In genomic region chr2:161427413-161428239, GRCh38 we compare ENCODE assay signal across 9 cellular contexts. TPM values are rescaled to one million over a fixed set of nuclear protein-coding genes. Genes with fewer than 3 reads are reported as not detected.
A peak's percentile ranks its signal among the peaks of the same experiment; 100 is the strongest.
DNase-seq lines count a peak whose midpoint lies in the region; ATAC-seq and TF ChIP-seq lines count a peak whose summit lies in the region.
"Had no signal": no experiment of that assay in that cellular context is flagged by ENCODE, and none has a peak within 500 bp of the region (broad histone marks: within the 10 kb centered on the region; RNA-seq: fewer than 3 reads in every experiment).

No MANE protein-coding gene starts in this region.

- H3K27me3 Mint-ChIP-seq in activated T-cell treated with anti-CD3 and anti-CD28 coated beads, Interleukin-2, amount 50 U/mL, for 72 hours (ENCODE audit: low read depth), result peaks cover 78% of the 10 kb centered on the region

- H3K27me3 ChIP-seq in hepatocyte, result peaks cover 100% of the 10 kb centered on the region

- peak overlapping the region; percentile 80 to 81 for H3K4me3 Mint-ChIP-seq in activated T-cell treated with anti-CD3 and anti-CD28 coated beads, Interleukin-2, amount 50 U/mL, for 72 hours

- H3K4me1 Mint-ChIP-seq in activated T-cell treated with anti-CD3 and anti-CD28 coated beads, Interleukin-2, amount 50 U/mL, for 72 hours (ENCODE audit: low read depth), result peaks cover 29% of the 10 kb centered on the region

- ATAC-seq in GM18868 (IDR thresholded peaks at IDR 0.05; ENCODE audit: unreplicated experiment) (peak; percentile 48), GM21528 (IDR thresholded peaks at IDR 0.05; ENCODE audit: low FRiP score, unreplicated experiment) (no peak), GM19467 (IDR thresholded peaks at IDR 0.05; ENCODE audit: unreplicated experiment) (no peak)
- ATAC-seq in activated T-cell treated with anti-CD3 and anti-CD28 coated beads, Interleukin-2, amount 50 U/mL, for 72 hours (replicated peaks in 1 of 2), result peak; percentile 23 to 30

- no peak overlapping the region for H3K27ac ChIP-seq in hepatocyte

- DNase-seq in activated T-cell treated with anti-CD3 and anti-CD28 coated beads, Interleukin-2, amount 50 U/mL, for 72 hours, result peak in 1 of 2 donors; percentile 3
- DNase-seq in hepatocyte (ENCODE audit: low spot score) (no peak), retinal pigment epithelial cell (ENCODE audit: low read depth) (no peak), NCI-H2171 (lab: John Stamatoyannopoulos, UW) (no peak)
- no peak for DNase-seq in stimulated activated CD4-positive, alpha-beta T cell treated with anti-CD3 and anti-CD28 coated beads, Interleukin-1b, Interleukin-23, amount 100 ng/mL, for 48 hours
- DNase-seq: NCI-H1417 had no signal

- H3K36me3 Mint-ChIP-seq in activated T-cell treated with anti-CD3 and anti-CD28 coated beads, Interleukin-2, amount 50 U/mL, for 72 hours (ENCODE audit: insufficient read depth in 2 of 2), result peaks cover 4 to 11% of the 10 kb centered on the region in 2 donors

- no peaks in the 10 kb centered on the region for H3K36me3 ChIP-seq in hepatocyte (replicated peaks; ENCODE audit: insufficient read depth, low read depth)

- no peaks in the 10 kb centered on the region for H3K9me3 ChIP-seq in hepatocyte (ENCODE audit: low read depth)

- H3K4me3 ChIP-seq in hepatocyte (peak overlapping the region; percentile 42), retinal pigment epithelial cell (ENCODE audit: low read length) (peak overlapping the region; percentile 5)

- H4K20me1 ChIP-seq in hepatocyte (ENCODE audit: insufficient read depth, poor library complexity, severe bottlenecking), result no peaks in the 10 kb centered on the region

- no peaks in the 10 kb centered on the region for H3K79me2 ChIP-seq in hepatocyte

- WGBS in hepatocyte (ENCODE audit: low lambda C conversion rate, missing lambda C conversion rate), result 11% methylated on average over 55 of the region's 59 CpGs

- H3K9me2 ChIP-seq in hepatocyte (replicated peaks; ENCODE audit: insufficient read depth), result no peaks in the 10 kb centered on the region

- no peak for TF ChIP-seq CTCF in hepatocyte (IDR thresholded peaks at IDR 0.05; ENCODE audit: poor library complexity)
- TF ChIP-seq CTCF in retinal pigment epithelial cell (conservative IDR thresholded peaks at IDR 0.05; ENCODE audit: low read depth, low read length), result no peak

- H2AFZ ChIP-seq in hepatocyte, result peak overlapping the region; percentile 32

- peak overlapping the region; percentile 88 for H3K4me2 ChIP-seq in hepatocyte

- H3K4me1 ChIP-seq in hepatocyte (ENCODE audit: insufficient read depth), result peaks cover 19% of the 10 kb centered on the region

- peak overlapping the region; percentile 79 for H3K27ac Mint-ChIP-seq in activated T-cell treated with anti-CD3 and anti-CD28 coated beads, Interleukin-2, amount 50 U/mL, for 72 hours

- no peaks in the 10 kb centered on the region for H3K9me3 Mint-ChIP-seq in activated T-cell treated with anti-CD3 and anti-CD28 coated beads, Interleukin-2, amount 50 U/mL, for 72 hours

RNA-seq across cellular contexts. Expression of gene TBR1, which starts 11.5 kb away (rescaled TPM):
- total RNA-seq in activated T-cell treated with anti-CD3 and anti-CD28 coated beads, Interleukin-2, amount 50 U/mL, for 72 hours, result under 1 TPM; 0.02 to 0.05 TPM
- not detected in 2 replicates for total RNA-seq in hepatocyte
- polyA plus RNA-seq in hepatocyte, result not detected in 2 replicates

Comparison
In these comparisons a context has a peak if more than half of its experiments do, and no peak if none do; other contexts are left out.
1. ATAC-seq: peak in GM18868 (single experiment) and activated T-cell treated with anti-CD3 and anti-CD28 coated beads, Interleukin-2, amount 50 U/mL, for 72 hours (2 of 2); none in GM21528 (single experiment) and GM19467 (single experiment).